1 cellular context compared by ENCODE assay signal in the genomic region with DNA sequence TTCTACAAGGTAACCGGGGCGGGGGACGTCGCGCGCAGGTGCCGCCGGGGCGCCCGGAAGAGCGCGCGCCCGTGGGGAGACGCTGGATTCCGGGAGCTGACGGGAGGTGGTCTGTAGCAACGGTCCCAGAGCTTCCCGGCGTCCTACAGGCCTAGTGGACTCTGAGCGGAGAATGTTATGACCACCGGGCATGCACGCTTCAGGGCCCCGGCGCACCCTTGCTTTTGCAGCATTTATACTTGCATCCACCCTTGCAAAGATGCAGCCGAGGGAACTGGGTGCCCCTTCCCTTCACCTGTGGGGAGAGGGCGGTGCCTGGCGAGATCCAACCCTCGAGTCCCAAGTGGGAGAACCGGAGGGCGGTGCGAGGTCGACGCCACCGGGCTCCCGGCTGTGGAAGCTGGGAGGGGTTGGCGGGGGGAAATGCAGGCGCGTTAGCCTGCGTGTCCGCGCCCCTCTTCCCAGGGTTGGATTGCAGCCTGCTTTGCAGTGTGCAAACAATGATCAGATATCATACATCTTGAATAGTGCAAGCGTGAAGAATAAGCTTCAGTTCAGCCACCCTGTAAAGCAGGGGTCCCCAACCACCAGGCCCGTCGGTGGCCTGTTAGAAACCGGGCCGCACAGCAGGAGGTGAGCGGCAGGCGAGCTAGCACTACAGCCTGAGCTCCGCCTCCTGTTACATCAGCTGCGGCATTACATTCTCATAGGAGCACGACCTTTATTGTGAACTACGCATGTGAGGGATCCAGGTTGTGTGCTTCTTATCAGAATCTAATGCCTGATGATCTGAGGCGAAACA.
TF ChIP-seq lines count a peak whose summit lies in the region.

No MANE protein-coding gene starts in this region.

TF ChIP-seq in HEK293, 187 proteins besides CTCF, POLR2A, EP300 and RAD21 (continued from another document and continues in another):
- TF ChIP-seq, protein P1, sequence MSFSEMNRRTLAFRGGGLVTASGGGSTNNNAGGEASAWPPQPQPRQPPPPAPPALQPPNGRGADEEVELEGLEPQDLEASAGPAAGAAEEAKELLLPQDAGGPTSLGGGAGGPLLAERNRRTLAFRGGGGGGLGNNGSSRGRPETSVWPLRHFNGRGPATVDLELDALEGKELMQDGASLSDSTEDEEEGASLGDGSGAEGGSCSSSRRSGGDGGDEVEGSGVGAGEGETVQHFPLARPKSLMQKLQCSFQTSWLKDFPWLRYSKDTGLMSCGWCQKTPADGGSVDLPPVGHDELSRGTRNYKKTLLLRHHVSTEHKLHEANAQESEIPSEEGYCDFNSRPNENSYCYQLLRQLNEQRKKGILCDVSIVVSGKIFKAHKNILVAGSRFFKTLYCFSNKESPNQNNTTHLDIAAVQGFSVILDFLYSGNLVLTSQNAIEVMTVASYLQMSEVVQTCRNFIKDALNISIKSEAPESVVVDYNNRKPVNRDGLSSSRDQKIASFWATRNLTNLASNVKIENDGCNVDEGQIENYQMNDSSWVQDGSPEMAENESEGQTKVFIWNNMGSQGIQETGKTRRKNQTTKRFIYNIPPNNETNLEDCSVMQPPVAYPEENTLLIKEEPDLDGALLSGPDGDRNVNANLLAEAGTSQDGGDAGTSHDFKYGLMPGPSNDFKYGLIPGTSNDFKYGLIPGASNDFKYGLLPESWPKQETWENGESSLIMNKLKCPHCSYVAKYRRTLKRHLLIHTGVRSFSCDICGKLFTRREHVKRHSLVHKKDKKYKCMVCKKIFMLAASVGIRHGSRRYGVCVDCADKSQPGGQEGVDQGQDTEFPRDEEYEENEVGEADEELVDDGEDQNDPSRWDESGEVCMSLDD (tag by site-specific recombination; IDR thresholded peaks at IDR 0.05): peak; percentile 64; the same call in 1 of the 2 replicates
- no peak for TF ChIP-seq ZNF558 (tag by site-specific recombination; IDR thresholded peaks at IDR 0.05)
- TF ChIP-seq GLI2 (tag by site-specific recombination; IDR thresholded peaks at IDR 0.05; ENCODE audit: borderline replicate concordance, low read depth): no peak
- TF ChIP-seq ZNF223 (tag by site-specific recombination; IDR thresholded peaks at IDR 0.05): no peak
- no peak for TF ChIP-seq OVOL3 (tag by site-specific recombination; IDR thresholded peaks at IDR 0.05)
- TF ChIP-seq, protein P2, sequence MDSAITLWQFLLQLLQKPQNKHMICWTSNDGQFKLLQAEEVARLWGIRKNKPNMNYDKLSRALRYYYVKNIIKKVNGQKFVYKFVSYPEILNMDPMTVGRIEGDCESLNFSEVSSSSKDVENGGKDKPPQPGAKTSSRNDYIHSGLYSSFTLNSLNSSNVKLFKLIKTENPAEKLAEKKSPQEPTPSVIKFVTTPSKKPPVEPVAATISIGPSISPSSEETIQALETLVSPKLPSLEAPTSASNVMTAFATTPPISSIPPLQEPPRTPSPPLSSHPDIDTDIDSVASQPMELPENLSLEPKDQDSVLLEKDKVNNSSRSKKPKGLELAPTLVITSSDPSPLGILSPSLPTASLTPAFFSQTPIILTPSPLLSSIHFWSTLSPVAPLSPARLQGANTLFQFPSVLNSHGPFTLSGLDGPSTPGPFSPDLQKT (IDR thresholded peaks at IDR 0.05; ENCODE audit: borderline replicate concordance, low read depth, low read length): no peak
- TF ChIP-seq, protein P3, sequence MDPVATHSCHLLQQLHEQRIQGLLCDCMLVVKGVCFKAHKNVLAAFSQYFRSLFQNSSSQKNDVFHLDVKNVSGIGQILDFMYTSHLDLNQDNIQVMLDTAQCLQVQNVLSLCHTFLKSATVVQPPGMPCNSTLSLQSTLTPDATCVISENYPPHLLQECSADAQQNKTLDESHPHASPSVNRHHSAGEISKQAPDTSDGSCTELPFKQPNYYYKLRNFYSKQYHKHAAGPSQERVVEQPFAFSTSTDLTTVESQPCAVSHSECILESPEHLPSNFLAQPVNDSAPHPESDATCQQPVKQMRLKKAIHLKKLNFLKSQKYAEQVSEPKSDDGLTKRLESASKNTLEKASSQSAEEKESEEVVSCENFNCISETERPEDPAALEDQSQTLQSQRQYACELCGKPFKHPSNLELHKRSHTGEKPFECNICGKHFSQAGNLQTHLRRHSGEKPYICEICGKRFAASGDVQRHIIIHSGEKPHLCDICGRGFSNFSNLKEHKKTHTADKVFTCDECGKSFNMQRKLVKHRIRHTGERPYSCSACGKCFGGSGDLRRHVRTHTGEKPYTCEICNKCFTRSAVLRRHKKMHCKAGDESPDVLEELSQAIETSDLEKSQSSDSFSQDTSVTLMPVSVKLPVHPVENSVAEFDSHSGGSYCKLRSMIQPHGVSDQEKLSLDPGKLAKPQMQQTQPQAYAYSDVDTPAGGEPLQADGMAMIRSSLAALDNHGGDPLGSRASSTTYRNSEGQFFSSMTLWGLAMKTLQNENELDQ (tag by site-specific recombination; IDR thresholded peaks at IDR 0.05; ENCODE audit: low read depth): no peak
- TF ChIP-seq, protein P4, sequence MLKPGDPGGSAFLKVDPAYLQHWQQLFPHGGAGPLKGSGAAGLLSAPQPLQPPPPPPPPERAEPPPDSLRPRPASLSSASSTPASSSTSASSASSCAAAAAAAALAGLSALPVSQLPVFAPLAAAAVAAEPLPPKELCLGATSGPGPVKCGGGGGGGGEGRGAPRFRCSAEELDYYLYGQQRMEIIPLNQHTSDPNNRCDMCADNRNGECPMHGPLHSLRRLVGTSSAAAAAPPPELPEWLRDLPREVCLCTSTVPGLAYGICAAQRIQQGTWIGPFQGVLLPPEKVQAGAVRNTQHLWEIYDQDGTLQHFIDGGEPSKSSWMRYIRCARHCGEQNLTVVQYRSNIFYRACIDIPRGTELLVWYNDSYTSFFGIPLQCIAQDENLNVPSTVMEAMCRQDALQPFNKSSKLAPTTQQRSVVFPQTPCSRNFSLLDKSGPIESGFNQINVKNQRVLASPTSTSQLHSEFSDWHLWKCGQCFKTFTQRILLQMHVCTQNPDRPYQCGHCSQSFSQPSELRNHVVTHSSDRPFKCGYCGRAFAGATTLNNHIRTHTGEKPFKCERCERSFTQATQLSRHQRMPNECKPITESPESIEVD (tag by site-specific recombination; IDR thresholded peaks at IDR 0.05): no peak
- TF ChIP-seq, protein P5, sequence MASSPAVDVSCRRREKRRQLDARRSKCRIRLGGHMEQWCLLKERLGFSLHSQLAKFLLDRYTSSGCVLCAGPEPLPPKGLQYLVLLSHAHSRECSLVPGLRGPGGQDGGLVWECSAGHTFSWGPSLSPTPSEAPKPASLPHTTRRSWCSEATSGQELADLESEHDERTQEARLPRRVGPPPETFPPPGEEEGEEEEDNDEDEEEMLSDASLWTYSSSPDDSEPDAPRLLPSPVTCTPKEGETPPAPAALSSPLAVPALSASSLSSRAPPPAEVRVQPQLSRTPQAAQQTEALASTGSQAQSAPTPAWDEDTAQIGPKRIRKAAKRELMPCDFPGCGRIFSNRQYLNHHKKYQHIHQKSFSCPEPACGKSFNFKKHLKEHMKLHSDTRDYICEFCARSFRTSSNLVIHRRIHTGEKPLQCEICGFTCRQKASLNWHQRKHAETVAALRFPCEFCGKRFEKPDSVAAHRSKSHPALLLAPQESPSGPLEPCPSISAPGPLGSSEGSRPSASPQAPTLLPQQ (tag by site-specific recombination; IDR thresholded peaks at IDR 0.05): peak; percentile 61; the same call in 1 of the 2 replicates
- no peak for TF ChIP-seq ZNF585B (tag by site-specific recombination; IDR thresholded peaks at IDR 0.05)
- no peak for TF ChIP-seq ZNF366 (tag by site-specific recombination; conservative IDR thresholded peaks at IDR 0.05)
- TF ChIP-seq, protein P6, sequence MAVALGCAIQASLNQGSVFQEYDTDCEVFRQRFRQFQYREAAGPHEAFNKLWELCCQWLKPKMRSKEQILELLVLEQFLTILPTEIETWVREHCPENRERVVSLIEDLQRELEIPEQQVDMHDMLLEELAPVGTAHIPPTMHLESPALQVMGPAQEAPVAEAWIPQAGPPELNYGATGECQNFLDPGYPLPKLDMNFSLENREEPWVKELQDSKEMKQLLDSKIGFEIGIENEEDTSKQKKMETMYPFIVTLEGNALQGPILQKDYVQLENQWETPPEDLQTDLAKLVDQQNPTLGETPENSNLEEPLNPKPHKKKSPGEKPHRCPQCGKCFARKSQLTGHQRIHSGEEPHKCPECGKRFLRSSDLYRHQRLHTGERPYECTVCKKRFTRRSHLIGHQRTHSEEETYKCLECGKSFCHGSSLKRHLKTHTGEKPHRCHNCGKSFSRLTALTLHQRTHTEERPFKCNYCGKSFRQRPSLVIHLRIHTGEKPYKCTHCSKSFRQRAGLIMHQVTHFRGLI (tag by site-specific recombination; IDR thresholded peaks at IDR 0.05): no peak
- TF ChIP-seq, protein P7, sequence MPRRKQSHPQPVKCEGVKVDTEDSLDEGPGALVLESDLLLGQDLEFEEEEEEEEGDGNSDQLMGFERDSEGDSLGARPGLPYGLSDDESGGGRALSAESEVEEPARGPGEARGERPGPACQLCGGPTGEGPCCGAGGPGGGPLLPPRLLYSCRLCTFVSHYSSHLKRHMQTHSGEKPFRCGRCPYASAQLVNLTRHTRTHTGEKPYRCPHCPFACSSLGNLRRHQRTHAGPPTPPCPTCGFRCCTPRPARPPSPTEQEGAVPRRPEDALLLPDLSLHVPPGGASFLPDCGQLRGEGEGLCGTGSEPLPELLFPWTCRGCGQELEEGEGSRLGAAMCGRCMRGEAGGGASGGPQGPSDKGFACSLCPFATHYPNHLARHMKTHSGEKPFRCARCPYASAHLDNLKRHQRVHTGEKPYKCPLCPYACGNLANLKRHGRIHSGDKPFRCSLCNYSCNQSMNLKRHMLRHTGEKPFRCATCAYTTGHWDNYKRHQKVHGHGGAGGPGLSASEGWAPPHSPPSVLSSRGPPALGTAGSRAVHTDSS (tag by site-specific recombination; IDR thresholded peaks at IDR 0.05): no peak
- TF ChIP-seq ZNF121 (tag by site-specific recombination; IDR thresholded peaks at IDR 0.05): peak; percentile 31; the same call in 1 of the 2 replicates
- no peak for TF ChIP-seq ZNF571 (tag by site-specific recombination; IDR thresholded peaks at IDR 0.05)
- TF ChIP-seq ZNF175 (tag by site-specific recombination; IDR thresholded peaks at IDR 0.05): no peak
- TF ChIP-seq, protein P8, sequence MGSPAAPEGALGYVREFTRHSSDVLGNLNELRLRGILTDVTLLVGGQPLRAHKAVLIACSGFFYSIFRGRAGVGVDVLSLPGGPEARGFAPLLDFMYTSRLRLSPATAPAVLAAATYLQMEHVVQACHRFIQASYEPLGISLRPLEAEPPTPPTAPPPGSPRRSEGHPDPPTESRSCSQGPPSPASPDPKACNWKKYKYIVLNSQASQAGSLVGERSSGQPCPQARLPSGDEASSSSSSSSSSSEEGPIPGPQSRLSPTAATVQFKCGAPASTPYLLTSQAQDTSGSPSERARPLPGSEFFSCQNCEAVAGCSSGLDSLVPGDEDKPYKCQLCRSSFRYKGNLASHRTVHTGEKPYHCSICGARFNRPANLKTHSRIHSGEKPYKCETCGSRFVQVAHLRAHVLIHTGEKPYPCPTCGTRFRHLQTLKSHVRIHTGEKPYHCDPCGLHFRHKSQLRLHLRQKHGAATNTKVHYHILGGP (tag by site-specific recombination; IDR thresholded peaks at IDR 0.05): no peak
- no peak for TF ChIP-seq ZNF266 (tag by site-specific recombination; IDR thresholded peaks at IDR 0.05; ENCODE audit: low read depth)
- no peak for TF ChIP-seq ZNF426 (tag by site-specific recombination; IDR thresholded peaks at IDR 0.05)
- TF ChIP-seq HOXA7 (CRISPR knock-in tag; IDR thresholded peaks at IDR 0.05; ENCODE audit: borderline replicate concordance): no peak
- TF ChIP-seq ZNF155 (tag by site-specific recombination; IDR thresholded peaks at IDR 0.05): no peak
- peak; percentile 93 for TF ChIP-seq ZNF76 (tag by site-specific recombination; IDR thresholded peaks at IDR 0.05; ENCODE audit: borderline replicate concordance, low read depth)
- TF ChIP-seq, protein P9, sequence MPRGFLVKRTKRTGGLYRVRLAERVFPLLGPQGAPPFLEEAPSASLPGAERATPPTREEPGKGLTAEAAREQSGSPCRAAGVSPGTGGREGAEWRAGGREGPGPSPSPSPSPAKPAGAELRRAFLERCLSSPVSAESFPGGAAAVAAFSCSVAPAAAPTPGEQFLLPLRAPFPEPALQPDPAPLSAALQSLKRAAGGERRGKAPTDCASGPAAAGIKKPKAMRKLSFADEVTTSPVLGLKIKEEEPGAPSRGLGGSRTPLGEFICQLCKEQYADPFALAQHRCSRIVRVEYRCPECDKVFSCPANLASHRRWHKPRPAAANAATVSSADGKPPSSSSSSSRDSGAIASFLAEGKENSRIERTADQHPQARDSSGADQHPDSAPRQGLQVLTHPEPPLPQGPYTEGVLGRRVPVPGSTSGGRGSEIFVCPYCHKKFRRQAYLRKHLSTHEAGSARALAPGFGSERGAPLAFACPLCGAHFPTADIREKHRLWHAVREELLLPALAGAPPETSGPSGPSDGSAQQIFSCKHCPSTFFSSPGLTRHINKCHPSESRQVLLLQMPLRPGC (tag by site-specific recombination; IDR thresholded peaks at IDR 0.05): no peak
- TF ChIP-seq, protein P10, sequence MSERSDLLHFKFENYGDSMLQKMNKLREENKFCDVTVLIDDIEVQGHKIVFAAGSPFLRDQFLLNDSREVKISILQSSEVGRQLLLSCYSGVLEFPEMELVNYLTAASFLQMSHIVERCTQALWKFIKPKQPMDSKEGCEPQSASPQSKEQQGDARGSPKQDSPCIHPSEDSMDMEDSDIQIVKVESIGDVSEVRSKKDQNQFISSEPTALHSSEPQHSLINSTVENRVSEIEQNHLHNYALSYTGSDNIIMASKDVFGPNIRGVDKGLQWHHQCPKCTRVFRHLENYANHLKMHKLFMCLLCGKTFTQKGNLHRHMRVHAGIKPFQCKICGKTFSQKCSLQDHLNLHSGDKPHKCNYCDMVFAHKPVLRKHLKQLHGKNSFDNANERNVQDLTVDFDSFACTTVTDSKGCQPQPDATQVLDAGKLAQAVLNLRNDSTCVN (tag by site-specific recombination; optimal IDR thresholded peaks at IDR 0.05): peak; percentile 27
- no peak for TF ChIP-seq ZNF133 (tag by site-specific recombination; IDR thresholded peaks at IDR 0.05)
